ENCODE assay signal across 14 cellular contexts in the genomic region with DNA sequence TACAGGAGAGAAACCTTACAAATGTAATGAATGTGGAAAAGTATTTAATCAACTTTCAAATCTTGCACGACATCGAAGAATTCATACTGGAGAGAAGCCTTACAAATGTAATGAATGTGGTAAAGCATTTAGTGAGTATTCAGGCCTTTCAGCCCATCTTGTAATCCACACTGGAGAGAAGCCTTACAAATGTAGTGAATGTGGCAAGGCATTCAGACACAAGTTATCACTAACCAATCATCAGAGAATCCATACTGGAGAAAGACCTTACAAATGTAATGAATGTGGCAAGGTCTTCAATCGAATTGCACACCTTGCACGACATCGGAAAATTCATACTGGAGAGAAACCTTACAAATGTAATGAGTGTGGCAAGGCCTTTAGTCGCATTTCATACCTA. TPM values are rescaled to one million over a fixed set of nuclear protein-coding genes. Genes with fewer than 3 reads are reported as not detected.
"Had no signal": no experiment of that assay in that cellular context is flagged by ENCODE, and none has a peak within 500 bp of the region (broad histone marks: within the 10 kb centered on the region; RNA-seq: fewer than 3 reads in every experiment).

No MANE protein-coding gene starts in this region.

- H3K27ac Mint-ChIP-seq: activated CD4-positive, alpha-beta T cell treated with anti-CD3 and anti-CD28 coated beads for 36 hours; activated CD8-positive, alpha-beta T cell treated with anti-CD3 and anti-CD28 coated beads for 36 hours; nephron; stimulated activated naive CD8-positive, alpha-beta T cell treated with anti-CD3 and anti-CD28 coated beads, Interleukin-15, Interleukin-2, amounts not matched to agents 100 ng/mL and 50 ng/mL, for 24 hours had no signal

- H3K4me3 ChIP-seq: lung, psoas muscle, testis had no signal

- H3K4me1 Mint-ChIP-seq: activated CD4-positive, alpha-beta T cell treated with anti-CD3 and anti-CD28 coated beads for 36 hours; nephron had no signal

- H3K27me3 Mint-ChIP-seq: activated CD4-positive, alpha-beta T cell treated with anti-CD3 and anti-CD28 coated beads for 36 hours; activated CD8-positive, alpha-beta T cell treated with anti-CD3 and anti-CD28 coated beads for 36 hours; stimulated activated naive CD8-positive, alpha-beta T cell treated with anti-CD3 and anti-CD28 coated beads, Interleukin-15, Interleukin-2, amounts not matched to agents 100 ng/mL and 50 ng/mL, for 24 hours had no signal

- H3K27ac ChIP-seq: ascending aorta, gastrocnemius medialis, psoas muscle, testis had no signal

- DNase-seq: activated CD4-positive, alpha-beta T cell treated with anti-CD3 and anti-CD28 coated beads for 36 hours; activated CD8-positive, alpha-beta memory T cell treated with anti-CD3 and anti-CD28 coated beads, Interleukin-2, amount 50 U/mL, for 48 hours; activated CD8-positive, alpha-beta T cell treated with anti-CD3 and anti-CD28 coated beads for 36 hours; gastrocnemius medialis; psoas muscle; stimulated activated CD4-positive, alpha-beta T cell treated with anti-CD3 and anti-CD28 coated beads, Interleukin-4, amount 100 ng/mL, for 1 hour; stimulated activated CD8-positive, alpha-beta memory T cell treated with anti-CD3 and anti-CD28 coated beads, Interleukin-4, amount 100 ng/mL, for 48 hours; SW 1271; T-helper 9 cell; testis had no signal

- H3K4me3 Mint-ChIP-seq: activated CD4-positive, alpha-beta T cell treated with anti-CD3 and anti-CD28 coated beads for 36 hours; activated CD8-positive, alpha-beta T cell treated with anti-CD3 and anti-CD28 coated beads for 36 hours; nephron; stimulated activated naive CD8-positive, alpha-beta T cell treated with anti-CD3 and anti-CD28 coated beads, Interleukin-15, Interleukin-2, amounts not matched to agents 100 ng/mL and 50 ng/mL, for 24 hours had no signal

- ATAC-seq: activated CD4-positive, alpha-beta T cell treated with anti-CD3 and anti-CD28 coated beads for 36 hours; activated CD8-positive, alpha-beta T cell treated with anti-CD3 and anti-CD28 coated beads for 36 hours; gastrocnemius medialis; psoas muscle had no signal

- H3K27me3 ChIP-seq: ascending aorta, gastrocnemius medialis, testis had no signal

- H3K4me1 ChIP-seq: ascending aorta, gastrocnemius medialis, psoas muscle, testis had no signal

- H3K9me3 ChIP-seq: testis had no signal

RNA-seq across cellular contexts. Expression of a gene that starts 13.6 kb away (rescaled TPM):
- total RNA-seq: ascending aorta had no signal
